In the genomic region with DNA sequence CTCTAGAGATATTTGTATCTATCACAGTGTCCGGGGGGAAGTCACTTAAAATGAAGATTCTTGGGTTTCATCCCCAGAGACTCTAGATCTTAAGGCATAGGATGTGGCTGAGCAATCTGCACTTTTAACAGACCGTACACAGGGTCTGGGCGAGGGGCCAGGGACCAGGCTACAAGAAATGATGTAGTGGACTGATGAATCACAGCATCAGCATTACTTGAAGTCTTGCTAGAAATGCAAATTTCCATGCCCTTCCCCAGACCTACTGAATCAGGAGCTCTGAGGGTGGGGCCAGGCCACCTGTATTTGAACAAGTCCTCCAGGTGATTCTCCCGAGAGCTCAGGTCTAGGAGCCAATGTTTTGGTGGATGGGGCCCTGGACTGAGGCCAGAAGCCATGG, we compare ENCODE assay signal across 13 cellular contexts.
DNase-seq lines count a peak whose midpoint lies in the region; ATAC-seq and TF ChIP-seq lines count a peak whose summit lies in the region.
"Had no signal": no experiment of that assay in that cellular context is flagged by ENCODE, and none has a peak within 500 bp of the region (broad histone marks: within the 10 kb centered on the region; RNA-seq: fewer than 3 reads in every experiment).

No MANE protein-coding gene starts in this region.

- H3K27ac ChIP-seq in epithelial cell of prostate (no peak overlapping the region), gastrocnemius medialis (no peak overlapping the region)
- H3K27ac ChIP-seq: suprapubic skin had no signal

- DNase-seq in DMS53 (lab: John Stamatoyannopoulos, UW) = peak; percentile 87
- DNase-seq in NCI-H446 treated with DMSO at 0.1 percent for 48 hours (lab: John Stamatoyannopoulos, UW) = peak; percentile 53
- peak; percentile 50 for DNase-seq in epithelial cell of prostate (ENCODE audit: low read depth, low spot score)
- DNase-seq in omental fat pad (ENCODE audit: low spot score) = no peak
- DNase-seq in NCI-H2107 (lab: John Stamatoyannopoulos, UW) = no peak
- no peak for DNase-seq in gastrocnemius medialis
- no peak for DNase-seq in SW480 (ENCODE audit: low spot score)
- DNase-seq: activated naive CD4-positive, alpha-beta T cell treated with anti-CD3 and anti-CD28 coated beads, Interleukin-2, amount 50 U/mL, for 16 hours; Calu3; left colon; small intestine had no signal

- TF ChIP-seq POLR2A in gastrocnemius medialis (IDR thresholded peaks at IDR 0.05) = no peak

- H3K4me3 ChIP-seq in gastrocnemius medialis = no peak overlapping the region
- H3K4me3 ChIP-seq: suprapubic skin had no signal

- H3K4me1 ChIP-seq in gastrocnemius medialis = no peaks in the 10 kb centered on the region
- H3K4me1 ChIP-seq: suprapubic skin had no signal

- intact Hi-C loops in gastrocnemius medialis (cut with DNase I; ENCODE audit: low total_unique reads) = no loop called here

- no peaks in the 10 kb centered on the region for H3K36me3 ChIP-seq in gastrocnemius medialis
- H3K36me3 ChIP-seq: suprapubic skin had no signal

- no peaks in the 10 kb centered on the region for H3K9me3 ChIP-seq in gastrocnemius medialis
- H3K9me3 ChIP-seq: suprapubic skin had no signal

- ATAC-seq in omental fat pad (ENCODE audit: low FRiP score) (peak; percentile 54), gastrocnemius medialis (no peak), HG02884 (IDR thresholded peaks at IDR 0.05; ENCODE audit: unreplicated experiment) (no peak)
- ATAC-seq: left colon had no signal

- in situ Hi-C loops in gastrocnemius medialis (cut with MboI; ENCODE audit: low sequenced_read_pairs in 4 of 4) = loop anchor here (5.0 to 25.0 kb wide), 5 partner anchors 181 to 549 kb away; no protein-coding TSS in a partner anchor

- TF ChIP-seq CTCF in omental fat pad (IDR thresholded peaks at IDR 0.05) = no peak
- TF ChIP-seq CTCF in gastrocnemius medialis (IDR thresholded peaks at IDR 0.05 in 4 of 5, conservative IDR thresholded peaks at IDR 0.05 in 1 of 5) = no peak

- no peaks in the 10 kb centered on the region for H3K27me3 ChIP-seq in gastrocnemius medialis
- H3K27me3 ChIP-seq: suprapubic skin had no signal

Comparison
In these comparisons a context has a peak if more than half of its experiments do, and no peak if none do; other contexts are left out.
1. DNase-seq: peak in DMS53 (single experiment), NCI-H446 treated with DMSO at 0.1 percent for 48 hours (single experiment) and epithelial cell of prostate (single experiment); none in omental fat pad (single experiment), NCI-H2107 (single experiment), gastrocnemius medialis (0 of 2) and SW480 (single experiment).